16 cellular contexts compared by ENCODE assay signal in genomic region chr6:16804515-16805161, GRCh38. TPM values are rescaled to one million over a fixed set of nuclear protein-coding genes. Genes with fewer than 3 reads are reported as not detected.
DNase-seq lines count a peak whose midpoint lies in the region; ATAC-seq and TF ChIP-seq lines count a peak whose summit lies in the region.
"Had no signal": no experiment of that assay in that cellular context is flagged by ENCODE, and none has a peak within 500 bp of the region (broad histone marks: within the 10 kb centered on the region; RNA-seq: fewer than 3 reads in every experiment).

No MANE protein-coding gene starts in this region.

- H3K4me1 Mint-ChIP-seq in GM23338 (peaks cover 34% of the 10 kb centered on the region), brain (peaks cover 72% of the 10 kb centered on the region), neural progenitor cell (peaks cover 37% of the 10 kb centered on the region)

- TF ChIP-seq POLR2A in lower leg skin (IDR thresholded peaks at IDR 0.05) = no peak

- H3F3A ChIP-seq in GM23338 (replicated peaks; ENCODE audit: low read depth) (no peaks in the 10 kb centered on the region), neural progenitor cell (ENCODE audit: low read depth) (no peaks in the 10 kb centered on the region)

- H3K36me3 Mint-ChIP-seq in GM23338 (ENCODE audit: low read depth) = no peaks in the 10 kb centered on the region
- H3K36me3 Mint-ChIP-seq in brain = peaks cover 7% of the 10 kb centered on the region
- H3K36me3 Mint-ChIP-seq in neural progenitor cell = peaks cover 3% of the 10 kb centered on the region

- peaks cover 3% of the 10 kb centered on the region; the same call in 1 of the 3 replicates for H3K9me3 Mint-ChIP-seq in GM23338
- peaks cover 9 to 19% (median 16%) of the 10 kb centered on the region in 5 experiments for H3K9me3 Mint-ChIP-seq in brain
- peaks cover 13% of the 10 kb centered on the region for H3K9me3 Mint-ChIP-seq in neural progenitor cell

- no peak for DNase-seq in GM23338 (ENCODE audit: low spot score)
- peak; percentile 61 for DNase-seq in NCI-H1048 (lab: John Stamatoyannopoulos, UW)
- no peak for DNase-seq in neural progenitor cell (ENCODE audit: low spot score)
- no peak for DNase-seq in putamen (ENCODE audit: low spot score)
- DNase-seq in omental fat pad (ENCODE audit: low spot score) = no peak
- no peak for DNase-seq in lower leg skin (ENCODE audit: low spot score in 2 of 2)
- DNase-seq: DMS 273 treated with DMSO at 0.1 percent for 48 hours; effector CD8-positive, alpha-beta T cell; NCI-H2107; NK-92 treated with Interleukin-12 subunit alpha and Interleukin-12 subunit beta, amount 100 ng/mL, for 24 hours; ovary; testis had no signal

- no peaks in the 10 kb centered on the region for H3K9me3 ChIP-seq in neural progenitor cell (ENCODE audit: low read depth)
- H3K9me3 ChIP-seq: ovary, testis had no signal

- H3K27ac ChIP-seq in GM23338 (ENCODE audit: low read depth) = 0 out of 2 replicates have a peak overlapping the region, but pooled peaks have one; percentile 10
- H3K27ac ChIP-seq in neural progenitor cell = no peak overlapping the region
- H3K27ac ChIP-seq: ovary, testis had no signal

- H3K4me1 ChIP-seq in GM23338 (ENCODE audit: insufficient read depth) = peaks cover 23% of the 10 kb centered on the region
- H3K4me1 ChIP-seq in neural progenitor cell = peaks cover 12% of the 10 kb centered on the region

- no peak for TF ChIP-seq CTCF in GM23338 (conservative IDR thresholded peaks at IDR 0.05; ENCODE audit: low read depth in 2 of 2)
- TF ChIP-seq CTCF in brain (conservative IDR thresholded peaks at IDR 0.05) = no peak
- TF ChIP-seq CTCF in neural progenitor cell (IDR thresholded peaks at IDR 0.05) = no peak
- no peak for TF ChIP-seq CTCF in omental fat pad (IDR thresholded peaks at IDR 0.05)
- TF ChIP-seq CTCF in lower leg skin (IDR thresholded peaks at IDR 0.05) = no peak

- H3K27ac Mint-ChIP-seq in GM23338 (no peak overlapping the region; the same call in 1 of the 2 replicates), brain (peak overlapping the region; percentile 85 to 100 (median 93)), neural progenitor cell (peak overlapping the region; percentile 7)
- H3K27ac Mint-ChIP-seq: memory B cell had no signal

- ATAC-seq in GM23338 = no peak
- ATAC-seq in omental fat pad (ENCODE audit: low FRiP score) = no peak
- no peak for ATAC-seq in GM18858 (IDR thresholded peaks at IDR 0.05; ENCODE audit: unreplicated experiment)
- ATAC-seq: HCT116 had no signal

- peak overlapping the region; percentile 4; the same call in 1 of the 3 replicates for H3K4me3 Mint-ChIP-seq in GM23338
- H3K4me3 Mint-ChIP-seq in brain = peak overlapping the region; percentile 78 to 89 (median 88)
- peak overlapping the region; percentile 41 for H3K4me3 Mint-ChIP-seq in neural progenitor cell
- H3K4me3 Mint-ChIP-seq: memory B cell had no signal

- no peaks in the 10 kb centered on the region for H4K20me1 ChIP-seq in GM23338 (replicated peaks; ENCODE audit: insufficient read depth)
- no peaks in the 10 kb centered on the region for H4K20me1 ChIP-seq in neural progenitor cell (ENCODE audit: low read depth)

- H3K79me2 ChIP-seq in GM23338 (replicated peaks; ENCODE audit: insufficient read depth) = no peaks in the 10 kb centered on the region
- H3K79me2 ChIP-seq in neural progenitor cell (ENCODE audit: low read depth) = no peaks in the 10 kb centered on the region

- 66 to 82% methylated on average over 6 of the region's 6 CpGs for WGBS in lower leg skin, 2 donors

- no peaks in the 10 kb centered on the region for H3K36me3 ChIP-seq in GM23338 (ENCODE audit: insufficient read depth)
- H3K36me3 ChIP-seq in neural progenitor cell = no peaks in the 10 kb centered on the region
- H3K36me3 ChIP-seq: ovary had no signal

- no peaks in the 10 kb centered on the region for H3K9me2 ChIP-seq in GM23338 (ENCODE audit: insufficient read depth)

- intact Hi-C loops in lower leg skin (cut with DNase I; ENCODE audit: low total_unique reads) = no loop called here

- H3K4me2 ChIP-seq in GM23338 (peak overlapping the region; percentile 70), neural progenitor cell (no peak overlapping the region)

- H3K9ac ChIP-seq in neural progenitor cell = no peak overlapping the region

- no peak overlapping the region for H3K4me3 ChIP-seq in GM23338
- H3K4me3 ChIP-seq in neural progenitor cell = no peak overlapping the region
- no peak overlapping the region for H3K4me3 ChIP-seq in lower leg skin (ENCODE audit: low read depth, poor library complexity, severe bottlenecking)

- H2AFZ ChIP-seq in GM23338 (peak overlapping the region; percentile 70), neural progenitor cell (replicated peaks) (peak overlapping the region; percentile 29)

- H3K27me3 ChIP-seq in GM23338 (ENCODE audit: insufficient read depth) = no peaks in the 10 kb centered on the region
- peaks cover 19% of the 10 kb centered on the region for H3K27me3 ChIP-seq in neural progenitor cell
- H3K27me3 ChIP-seq: ovary, testis had no signal

- peaks cover 6% of the 10 kb centered on the region for H3K27me3 Mint-ChIP-seq in GM23338 (ENCODE audit: insufficient read depth, low read depth, poor library complexity)
- H3K27me3 Mint-ChIP-seq in brain = peaks cover 4% of the 10 kb centered on the region
- H3K27me3 Mint-ChIP-seq in neural progenitor cell (ENCODE audit: insufficient read depth, low read depth) = peaks cover 7% of the 10 kb centered on the region

TF ChIP-seq in GM23338, 12 proteins besides CTCF, POLR2A, EP300 and RAD21 (continues in another document):
- TF ChIP-seq ETS1 (IDR thresholded peaks at IDR 0.05) (no peak), CREB1 (CRISPR knock-in tag; IDR thresholded peaks at IDR 0.05; ENCODE audit: low read depth) (no peak), ZNF114 (CRISPR knock-in tag; IDR thresholded peaks at IDR 0.05) (no peak), POLR2AphosphoS5 (IDR thresholded peaks at IDR 0.05; ENCODE audit: low read depth) (no peak), ZNF331 (CRISPR knock-in tag; IDR thresholded peaks at IDR 0.05; ENCODE audit: low read depth) (no peak), REST (IDR thresholded peaks at IDR 0.05; ENCODE audit: unreplicated experiment) (no peak), EZH2 (IDR thresholded peaks at IDR 0.05; ENCODE audit: low read depth, unreplicated experiment) (no peak), JUNB (IDR thresholded peaks at IDR 0.05; ENCODE audit: unreplicated experiment) (no peak), STAT1 (IDR thresholded peaks at IDR 0.05; ENCODE audit: unreplicated experiment) (no peak), EZH2phosphoT487 (IDR thresholded peaks at IDR 0.05; ENCODE audit: unreplicated experiment) (no peak), NANOG (IDR thresholded peaks at IDR 0.05; ENCODE audit: borderline replicate concordance) (no peak)

RNA-seq across cellular contexts. Expression of gene ATXN1, which starts 43.4 kb away (rescaled TPM):
- 8.2 and 9.1 TPM in 2 replicates for total RNA-seq in GM23338 (2014; rRNA removed; shearing (Covaris generic))
- 3.9 and 4.8 TPM in 2 replicates for polyA plus RNA-seq in GM23338 (2016; fragmentation: Nextera tagmentation; extraction: Ambion mirVana)
- 4.5 TPM for polyA plus RNA-seq in brain (ENCODE audit: insufficient read depth, low read depth, low replicate concordance)
- total RNA-seq in neural progenitor cell (ENCODE audit: low replicate concordance) = 2.8 and 3.6 TPM in 2 replicates
- total RNA-seq in omental fat pad = 10 to 100 TPM; 26.4 to 46.4 (median 36.1) TPM
- total RNA-seq in lower leg skin = 10 to 100 TPM; 16.3 to 52.2 (median 25.7) TPM

Comparison
In these comparisons a context has a peak if more than half of its experiments do, and no peak if none do; other contexts are left out.
1. H3K4me3 Mint-ChIP-seq: peak in every context shown above with its lines; median percentile 88 in brain; 41 in neural progenitor cell; 4 in GM23338.